In the genomic region with DNA sequence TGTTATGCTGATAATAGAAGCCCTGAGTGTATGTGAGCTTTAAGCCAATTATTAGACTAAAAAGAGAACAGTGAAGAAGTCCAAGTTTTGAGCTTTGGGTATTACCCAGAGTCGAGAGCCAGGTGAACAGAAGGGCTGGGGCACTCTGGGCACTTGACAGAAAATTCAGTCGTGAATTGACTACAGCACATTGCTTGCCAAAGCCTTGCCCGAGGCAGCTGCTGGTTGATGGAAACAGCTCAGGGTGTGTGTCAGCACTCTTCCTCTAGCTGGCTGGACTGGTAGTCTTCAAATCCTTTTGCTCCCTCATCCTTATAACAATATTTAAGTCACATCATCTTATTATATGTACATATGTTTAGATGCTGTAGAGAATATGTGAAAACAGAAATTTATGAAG, we compare ENCODE assay signal across 11 cellular contexts. TPM values are rescaled to one million over a fixed set of nuclear protein-coding genes. Genes with fewer than 3 reads are reported as not detected.
A peak's percentile ranks its signal among the peaks of the same experiment; 100 is the strongest.
DNase-seq lines count a peak whose midpoint lies in the region; ATAC-seq and TF ChIP-seq lines count a peak whose summit lies in the region.
"Had no signal": no experiment of that assay in that cellular context is flagged by ENCODE, and none has a peak within 500 bp of the region (broad histone marks: within the 10 kb centered on the region; RNA-seq: fewer than 3 reads in every experiment).

No MANE protein-coding gene starts in this region.

- POLR2A ChIA-PET in CD8-positive, alpha-beta memory T cell (lab: Charles Lee): no interaction called here

- H3K4me1 Mint-ChIP-seq in HFFc6 (ENCODE audit: low read depth): peaks cover 70% of the 10 kb centered on the region
- peaks cover 3 to 6% (median 5%) of the 10 kb centered on the region in 3 donors for H3K4me1 Mint-ChIP-seq in CD8-positive, alpha-beta memory T cell

- H3K27me3 ChIP-seq in foreskin keratinocyte: no peaks in the 10 kb centered on the region
- no peaks in the 10 kb centered on the region for H3K27me3 ChIP-seq in CD8-positive, alpha-beta memory T cell (ENCODE audit: insufficient read depth, low read length, poor library complexity, severe bottlenecking)
- H3K27me3 ChIP-seq: sigmoid colon had no signal

- ATAC-seq in foreskin keratinocyte: peak; percentile 50
- ATAC-seq in HG03457 (IDR thresholded peaks at IDR 0.05; ENCODE audit: unreplicated experiment): no peak
- no peak for ATAC-seq in GM21786 (IDR thresholded peaks at IDR 0.05; ENCODE audit: unreplicated experiment)

- no peaks in the 10 kb centered on the region for H3K36me3 ChIP-seq in CD8-positive, alpha-beta memory T cell (ENCODE audit: insufficient read depth, low read length)
- H3K36me3 ChIP-seq: sigmoid colon had no signal

- H3K4me1 ChIP-seq in foreskin keratinocyte: no peaks in the 10 kb centered on the region
- no peaks in the 10 kb centered on the region for H3K4me1 ChIP-seq in CD8-positive, alpha-beta memory T cell (ENCODE audit: insufficient read depth, low read length)
- H3K4me1 ChIP-seq: sigmoid colon had no signal

- H3K9me3 ChIP-seq in CD8-positive, alpha-beta memory T cell (ENCODE audit: low read length): no peaks in the 10 kb centered on the region
- H3K9me3 ChIP-seq: sigmoid colon had no signal

- TF ChIP-seq CTCF in HFFc6 (IDR thresholded peaks at IDR 0.05): no peak
- no peak for TF ChIP-seq CTCF in foreskin keratinocyte (conservative IDR thresholded peaks at IDR 0.05)

- DNase-seq in DMS53 (lab: John Stamatoyannopoulos, UW) (peak; percentile 93), HFFc6 (peak; percentile 30), SHP77 (lab: John Stamatoyannopoulos, UW) (peak; percentile 82 to 88), foreskin keratinocyte (no peak), middle frontal gyrus (ENCODE audit: extremely low spot score, low spot score) (no peak)
- no peak for DNase-seq in CD8-positive, alpha-beta memory T cell
- DNase-seq: Calu3, sigmoid colon had no signal

- peak overlapping the region; percentile 62; the same call in 1 of the 2 replicates for H3K4me3 Mint-ChIP-seq in HFFc6
- no peak overlapping the region for H3K4me3 Mint-ChIP-seq in CD8-positive, alpha-beta memory T cell
- H3K4me3 Mint-ChIP-seq: type B pancreatic cell had no signal

- peak overlapping the region; percentile 92 for H3K27ac Mint-ChIP-seq in HFFc6
- H3K27ac Mint-ChIP-seq in CD8-positive, alpha-beta memory T cell: no peak overlapping the region
- H3K27ac Mint-ChIP-seq: type B pancreatic cell had no signal

- H3K4me3 ChIP-seq in CD8-positive, alpha-beta memory T cell (ENCODE audit: low read length): no peak overlapping the region
- H3K4me3 ChIP-seq: sigmoid colon had no signal

- no peaks in the 10 kb centered on the region for H3K36me3 Mint-ChIP-seq in HFFc6 (ENCODE audit: low read depth)
- no peaks in the 10 kb centered on the region for H3K36me3 Mint-ChIP-seq in CD8-positive, alpha-beta memory T cell
- H3K36me3 Mint-ChIP-seq: type B pancreatic cell had no signal

- no peak overlapping the region for H3K27ac ChIP-seq in foreskin keratinocyte
- H3K27ac ChIP-seq in CD8-positive, alpha-beta memory T cell (ENCODE audit: low read depth, low read length): no peak overlapping the region
- H3K27ac ChIP-seq: sigmoid colon had no signal

- H3K27me3 Mint-ChIP-seq in HFFc6 (ENCODE audit: insufficient read depth): no peaks in the 10 kb centered on the region; the same call in 1 of the 2 replicates
- H3K27me3 Mint-ChIP-seq in CD8-positive, alpha-beta memory T cell: peaks cover 0 to 3% of the 10 kb centered on the region in 2 donors
- H3K27me3 Mint-ChIP-seq: type B pancreatic cell had no signal

- CTCF ChIA-PET in CD8-positive, alpha-beta memory T cell (lab: Charles Lee): no interaction called here

- no peaks in the 10 kb centered on the region for H3K9me3 Mint-ChIP-seq in HFFc6
- H3K9me3 Mint-ChIP-seq in CD8-positive, alpha-beta memory T cell: peaks cover 0 to 1% (median 0%) of the 10 kb centered on the region in 5 donors
- H3K9me3 Mint-ChIP-seq: type B pancreatic cell had no signal

RNA-seq across cellular contexts. Expression of a gene that starts 21.3 kb away (rescaled TPM):
- total RNA-seq in HFFc6 (2021; fragmentation: NEBNext Ultra II Directional; extraction: Animal tissue kit (Norgen Biotek cat#: 25700)): 10 to 100 TPM; 34.9 to 57.6 (median 42.8) TPM
- not detected in 2 replicates for total RNA-seq in foreskin keratinocyte
- polyA plus RNA-seq in foreskin keratinocyte: not detected in 2 replicates
- 10 to 100 TPM; 29.7 to 34.5 TPM for total RNA-seq in CD8-positive, alpha-beta memory T cell
- 31.4 TPM for polyA plus RNA-seq in CD8-positive, alpha-beta memory T cell

Comparison
In these comparisons a context has a peak if more than half of its experiments do, and no peak if none do; other contexts are left out.
1. DNase-seq: peak in DMS53 (single experiment), HFFc6 (single experiment) and SHP77 (2 of 2); none in foreskin keratinocyte (0 of 2), CD8-positive, alpha-beta memory T cell (0 of 5) and middle frontal gyrus (single experiment).
2. RNA of a gene that starts 21.3 kb away (total RNA-seq): 34.9 to 57.6 TPM in HFFc6 and 29.7 to 34.5 TPM in CD8-positive, alpha-beta memory T cell; not detected in foreskin keratinocyte; every median in the first group is over 10 times any median in the second.